Comparison of ENCODE assay signal across 20 cellular contexts in genomic region chr13:30128095-30128494, GRCh38.
"Had no signal": no experiment of that assay in that cellular context is flagged by ENCODE, and none has a peak within 500 bp of the region (broad histone marks: within the 10 kb centered on the region; RNA-seq: fewer than 3 reads in every experiment).

No MANE protein-coding gene starts in this region.

- ATAC-seq: activated naive CD4-positive, alpha-beta T cell treated with anti-CD3 and anti-CD28 coated beads, Interleukin-2, amount 50 U/mL, for 72 hours; activated T-cell treated with anti-CD3 and anti-CD28 coated beads, Interleukin-2, amount 50 U/mL, for 72 hours; left colon; sciatic nerve; stimulated activated effector memory CD8-positive, alpha-beta T cell treated with anti-CD3 and anti-CD28 coated beads, Interleukin-12 subunit alpha, Interleukin-12 subunit beta, amount 100 ng/mL, for 72 hours; T-helper 17 cell had no signal

- H3K36me3 ChIP-seq: adrenal gland, cardiac muscle cell, ovary, tibial nerve had no signal

- H3K4me3 ChIP-seq: adrenal gland, cardiac muscle cell, ovary, tibial nerve had no signal

- H3K27me3 ChIP-seq: adrenal gland, cardiac muscle cell, ovary, tibial nerve had no signal

- H3K4me1 ChIP-seq: adrenal gland had no signal

- H3K27ac Mint-ChIP-seq: activated naive CD4-positive, alpha-beta T cell treated with anti-CD3 and anti-CD28 coated beads, Interleukin-2, amount 50 U/mL, for 72 hours; activated T-cell treated with anti-CD3 and anti-CD28 coated beads, Interleukin-2, amount 50 U/mL, for 72 hours; endodermal cell; stimulated activated effector memory CD8-positive, alpha-beta T cell treated with anti-CD3 and anti-CD28 coated beads, Interleukin-12 subunit alpha, Interleukin-12 subunit beta, amount 100 ng/mL, for 72 hours; T-helper 17 cell had no signal

- DNase-seq: activated CD4-positive, alpha-beta T cell treated with anti-CD3 and anti-CD28 coated beads, Interleukin-2, amount 50 U/mL, for 1 hour; activated CD4-positive, CD25-positive, alpha-beta regulatory T cell treated with anti-CD3 and anti-CD28 coated beads, Interleukin-2, amount 50 U/mL, for 72 hours; activated gamma-delta T cell; activated T-cell treated with anti-CD3 and anti-CD28 coated beads, Interleukin-2, amount 50 U/mL, for 72 hours; adrenal gland; endodermal cell; hypothalamus; islet precursor cell; left colon; ovary; SHP77 treated with DMSO at 0.1 percent for 48 hours; stimulated activated CD4-positive, alpha-beta T cell treated with anti-CD3 and anti-CD28 coated beads, Interleukin-4, amount 100 ng/mL, for 24 hours; T-helper 17 cell had no signal

- H3K27ac ChIP-seq: adrenal gland, cardiac muscle cell, epithelial cell of prostate, ovary, VCaP had no signal

- H3K4me3 Mint-ChIP-seq: activated T-cell treated with anti-CD3 and anti-CD28 coated beads, Interleukin-2, amount 50 U/mL, for 72 hours; endodermal cell; stimulated activated effector memory CD8-positive, alpha-beta T cell treated with anti-CD3 and anti-CD28 coated beads, Interleukin-12 subunit alpha, Interleukin-12 subunit beta, amount 100 ng/mL, for 72 hours; T-helper 17 cell had no signal

- H3K9me3 ChIP-seq: adrenal gland, ovary, tibial nerve had no signal

- H3K9me3 Mint-ChIP-seq: activated T-cell treated with anti-CD3 and anti-CD28 coated beads, Interleukin-2, amount 50 U/mL, for 72 hours; endodermal cell; stimulated activated effector memory CD8-positive, alpha-beta T cell treated with anti-CD3 and anti-CD28 coated beads, Interleukin-12 subunit alpha, Interleukin-12 subunit beta, amount 100 ng/mL, for 72 hours had no signal

- H3K27me3 Mint-ChIP-seq: T-helper 17 cell had no signal

- H3K36me3 Mint-ChIP-seq: activated naive CD4-positive, alpha-beta T cell treated with anti-CD3 and anti-CD28 coated beads, Interleukin-2, amount 50 U/mL, for 72 hours; stimulated activated effector memory CD8-positive, alpha-beta T cell treated with anti-CD3 and anti-CD28 coated beads, Interleukin-12 subunit alpha, Interleukin-12 subunit beta, amount 100 ng/mL, for 72 hours had no signal
